Comparison of ENCODE assay signal across 17 cellular contexts in genomic region chr9:132742821-132743311, GRCh38.
"Had no signal": no experiment of that assay in that cellular context is flagged by ENCODE, and none has a peak within 500 bp of the region (broad histone marks: within the 10 kb centered on the region; RNA-seq: fewer than 3 reads in every experiment).

No MANE protein-coding gene starts in this region.

- H3K4me2 ChIP-seq: hepatocyte had no signal

- H3K27ac ChIP-seq: adrenal gland, epithelial cell of prostate, hepatocyte, prostate gland, sigmoid colon, VCaP had no signal

- H3K9me3 ChIP-seq: adrenal gland, prostate gland, sigmoid colon had no signal

- H3K4me1 Mint-ChIP-seq: activated T-helper 17 cell treated with anti-CD3 and anti-CD28 coated beads, Interleukin-2, amount 50 U/mL, for 72 hours; central memory CD8-positive, alpha-beta T cell; natural killer cell had no signal

- H3K4me3 ChIP-seq: adrenal gland, hepatocyte, lung, prostate gland, sigmoid colon had no signal

- H3K36me3 ChIP-seq: adrenal gland, prostate gland, sigmoid colon had no signal

- H3K79me2 ChIP-seq: hepatocyte had no signal

- H3K4me3 Mint-ChIP-seq: activated CD8-positive, alpha-beta T cell treated with anti-CD3 and anti-CD28 coated beads, Interleukin-2, amount 10 ng/mL, durations not matched to agents 7 days and 5 days; activated T-helper 17 cell treated with anti-CD3 and anti-CD28 coated beads, Interleukin-2, amount 50 U/mL, for 72 hours; central memory CD8-positive, alpha-beta T cell; natural killer cell; stimulated activated naive CD8-positive, alpha-beta T cell treated with anti-CD3 and anti-CD28 coated beads, Interleukin-15, Interleukin-2, amounts not matched to agents 100 ng/mL and 50 ng/mL, for 24 hours had no signal

- H3K36me3 Mint-ChIP-seq: natural killer cell had no signal

- H3K9me3 Mint-ChIP-seq: activated T-helper 17 cell treated with anti-CD3 and anti-CD28 coated beads, Interleukin-2, amount 50 U/mL, for 72 hours; central memory CD8-positive, alpha-beta T cell; natural killer cell; stimulated activated naive CD8-positive, alpha-beta T cell treated with anti-CD3 and anti-CD28 coated beads, Interleukin-15, Interleukin-2, amounts not matched to agents 100 ng/mL and 50 ng/mL, for 24 hours had no signal

- DNase-seq: activated CD4-positive, alpha-beta T cell treated with anti-CD3 and anti-CD28 coated beads for 48 hours; activated CD8-positive, alpha-beta T cell treated with anti-CD3 and anti-CD28 coated beads, Interleukin-2, amount 10 ng/mL, durations not matched to agents 7 days and 5 days; activated naive CD4-positive, alpha-beta T cell treated with anti-CD3 and anti-CD28 coated beads, Interleukin-2, amount 50 U/mL, for 16 hours; adrenal gland; effector memory CD4-positive, alpha-beta T cell; natural killer cell; occipital lobe; stimulated activated CD4-positive, alpha-beta T cell treated with anti-CD3 and anti-CD28 coated beads, Interleukin-12 subunit alpha, Interleukin-12 subunit beta, amount 100 ng/mL, for 4 hours had no signal

- H3K27ac Mint-ChIP-seq: activated CD8-positive, alpha-beta T cell treated with anti-CD3 and anti-CD28 coated beads, Interleukin-2, amount 10 ng/mL, durations not matched to agents 7 days and 5 days; activated T-helper 17 cell treated with anti-CD3 and anti-CD28 coated beads, Interleukin-2, amount 50 U/mL, for 72 hours; natural killer cell; stimulated activated naive CD8-positive, alpha-beta T cell treated with anti-CD3 and anti-CD28 coated beads, Interleukin-15, Interleukin-2, amounts not matched to agents 100 ng/mL and 50 ng/mL, for 24 hours had no signal

- ATAC-seq: activated CD8-positive, alpha-beta T cell treated with anti-CD3 and anti-CD28 coated beads, Interleukin-2, amount 10 ng/mL, durations not matched to agents 7 days and 5 days; activated T-helper 17 cell treated with anti-CD3 and anti-CD28 coated beads, Interleukin-2, amount 50 U/mL, for 72 hours; natural killer cell had no signal

- H3K4me1 ChIP-seq: adrenal gland, prostate gland, sigmoid colon had no signal

- H2AFZ ChIP-seq: hepatocyte had no signal
